In the genomic region with DNA sequence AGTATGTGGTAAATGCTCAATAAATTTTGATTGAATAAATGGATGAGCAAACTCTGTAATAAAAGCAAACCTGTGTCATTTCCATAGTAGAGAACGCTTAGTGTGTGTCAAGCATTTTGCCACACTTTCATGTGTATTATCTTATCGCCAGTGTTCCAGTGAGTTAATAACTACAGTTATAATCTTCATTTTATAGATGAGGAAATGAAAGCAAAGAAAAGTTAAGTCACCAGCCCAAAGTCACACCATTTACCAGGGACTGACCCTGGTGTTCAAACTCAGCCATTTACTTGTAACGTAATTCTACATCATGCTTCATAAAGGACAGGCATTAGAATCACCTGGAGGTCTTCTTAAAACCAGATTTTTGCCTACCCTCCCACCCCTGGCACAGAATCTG, we compare ENCODE assay signal across 25 cellular contexts.
"Had no signal": no experiment of that assay in that cellular context is flagged by ENCODE, and none has a peak within 500 bp of the region (broad histone marks: within the 10 kb centered on the region; RNA-seq: fewer than 3 reads in every experiment).

No MANE protein-coding gene starts in this region.

- H3K9me3 Mint-ChIP-seq: endodermal cell; mesothelial cell of epicardium; nephron progenitor cell; stimulated activated naive B cell treated with anti-CD40 and anti-IgM and Interleukin-4, amounts not matched to agents 10 μg/mL and 1 μg/mL and 100 μg/mL, for 72 hours had no signal

- H3K4me1 Mint-ChIP-seq: nephron progenitor cell; stimulated activated naive B cell treated with anti-CD40 and anti-IgM and Interleukin-4, amounts not matched to agents 10 μg/mL and 1 μg/mL and 100 μg/mL, for 72 hours had no signal

- H3K4me3 Mint-ChIP-seq: endodermal cell; mesothelial cell of epicardium; naive thymus-derived CD8-positive, alpha-beta T cell; nephron progenitor cell; stimulated activated naive B cell treated with anti-CD40 and anti-IgM and Interleukin-4, amounts not matched to agents 10 μg/mL and 1 μg/mL and 100 μg/mL, for 72 hours; stimulated activated naive CD8-positive, alpha-beta T cell treated with anti-CD3 and anti-CD28 coated beads, Interleukin-15, Interleukin-2, amounts not matched to agents 100 ng/mL and 50 ng/mL, for 24 hours had no signal

- ATAC-seq: esophagus mucosa; gastrocnemius medialis; left lung; naive thymus-derived CD8-positive, alpha-beta T cell; stimulated activated naive B cell treated with anti-CD40 and anti-IgM and Interleukin-4, amounts not matched to agents 10 μg/mL and 1 μg/mL and 100 μg/mL, for 72 hours had no signal

- H3K27ac ChIP-seq: dorsolateral prefrontal cortex, epithelial cell of prostate, gastrocnemius medialis, left lung, prostate gland, right atrium auricular region, sigmoid colon, spleen, suprapubic skin, vagina had no signal

- DNase-seq: dorsolateral prefrontal cortex; effector CD8-positive, alpha-beta T cell; endodermal cell; foreskin fibroblast; gastrocnemius medialis; head of caudate nucleus; kidney; left lung; mesenchymal stem cell; naive thymus-derived CD8-positive, alpha-beta T cell; nephron progenitor cell; nucleus accumbens; sigmoid colon; spleen; stimulated activated CD4-positive, alpha-beta T cell treated with anti-CD3 and anti-CD28 coated beads, Interleukin-4, amount 100 ng/mL, for 4 hours; stimulated activated naive B cell treated with anti-CD40 and anti-IgM and Interleukin-4, amounts not matched to agents 10 μg/mL and 1 μg/mL and 100 μg/mL, for 72 hours; trophoblast cell had no signal

- H3K27me3 Mint-ChIP-seq: naive thymus-derived CD8-positive, alpha-beta T cell; stimulated activated naive B cell treated with anti-CD40 and anti-IgM and Interleukin-4, amounts not matched to agents 10 μg/mL and 1 μg/mL and 100 μg/mL, for 72 hours; stimulated activated naive CD8-positive, alpha-beta T cell treated with anti-CD3 and anti-CD28 coated beads, Interleukin-15, Interleukin-2, amounts not matched to agents 100 ng/mL and 50 ng/mL, for 24 hours had no signal

- H3K27ac Mint-ChIP-seq: endodermal cell; mesothelial cell of epicardium; stimulated activated naive B cell treated with anti-CD40 and anti-IgM and Interleukin-4, amounts not matched to agents 10 μg/mL and 1 μg/mL and 100 μg/mL, for 72 hours; stimulated activated naive CD8-positive, alpha-beta T cell treated with anti-CD3 and anti-CD28 coated beads, Interleukin-15, Interleukin-2, amounts not matched to agents 100 ng/mL and 50 ng/mL, for 24 hours had no signal

- H3K36me3 Mint-ChIP-seq: stimulated activated naive B cell treated with anti-CD40 and anti-IgM and Interleukin-4, amounts not matched to agents 10 μg/mL and 1 μg/mL and 100 μg/mL, for 72 hours had no signal

- H3K36me3 ChIP-seq: gastrocnemius medialis, left lung, prostate gland, right atrium auricular region, spleen, suprapubic skin, vagina had no signal

- H3K9me3 ChIP-seq: gastrocnemius medialis, left lung, prostate gland, right atrium auricular region, sigmoid colon, spleen, suprapubic skin, vagina had no signal

- H3K27me3 ChIP-seq: dorsolateral prefrontal cortex, gastrocnemius medialis, left lung, right atrium auricular region, sigmoid colon, spleen, suprapubic skin, vagina had no signal

- H3K4me1 ChIP-seq: gastrocnemius medialis, left lung, prostate gland, right atrium auricular region, spleen, suprapubic skin, vagina had no signal

- H3K4me3 ChIP-seq: dorsolateral prefrontal cortex, gastrocnemius medialis, left lung, prostate gland, right atrium auricular region, sigmoid colon, spleen, suprapubic skin, vagina had no signal
